In genomic region chr2:30232027-30232800, GRCh38 we compare ENCODE assay signal across 8 cellular contexts. TPM values are rescaled to one million over a fixed set of nuclear protein-coding genes. Genes with fewer than 3 reads are reported as not detected.
A peak's percentile ranks its signal among the peaks of the same experiment; 100 is the strongest.
DNase-seq lines count a peak whose midpoint lies in the region; ATAC-seq lines count a peak whose summit lies in the region.

No MANE protein-coding gene starts in this region.

- peaks cover 36 to 65% (median 59%) of the 10 kb centered on the region in 4 donors for H3K4me1 Mint-ChIP-seq in naive thymus-derived CD8-positive, alpha-beta T cell

- peaks cover 8 to 37% (median 30%) of the 10 kb centered on the region in 3 donors for H3K36me3 Mint-ChIP-seq in naive thymus-derived CD8-positive, alpha-beta T cell

- peak; percentile 35 for ATAC-seq in GM18498 (IDR thresholded peaks at IDR 0.05; ENCODE audit: unreplicated experiment)
- peak; percentile 32 for ATAC-seq in HG02678 (IDR thresholded peaks at IDR 0.05; ENCODE audit: unreplicated experiment)
- ATAC-seq in naive thymus-derived CD8-positive, alpha-beta T cell, result peak; percentile 57 to 69

- H3K36me3 ChIP-seq in esophagus (ENCODE audit: control insufficient read depth in 2 of 2, insufficient read depth in 2 of 2, low read length in 1 of 2), result no peaks in the 10 kb centered on the region
- peaks cover 28% of the 10 kb centered on the region for H3K36me3 ChIP-seq in thymus (ENCODE audit: control insufficient read depth, insufficient read depth)

- peak overlapping the region; percentile 87 to 100 (median 95) for H3K27ac Mint-ChIP-seq in naive thymus-derived CD8-positive, alpha-beta T cell

- H3K27me3 ChIP-seq in esophagus (ENCODE audit: control insufficient read depth in 1 of 2, insufficient read depth in 2 of 2, low read length in 2 of 2) (no peaks in the 10 kb centered on the region), thymus (ENCODE audit: control insufficient read depth, insufficient read depth) (no peaks in the 10 kb centered on the region)

- POLR2A ChIA-PET in naive thymus-derived CD8-positive, alpha-beta T cell (lab: Charles Lee), result interaction anchor here (0.6 to 15.8 kb wide), 33 partner anchors 11 to 1703 kb away, joined by 3 to 697 read pairs (median 6); partner anchors contain the start of genes LCLAT1 and YPEL5

- H3K9me3 Mint-ChIP-seq in naive thymus-derived CD8-positive, alpha-beta T cell, result no peaks in the 10 kb centered on the region

- peak overlapping the region; percentile 84 to 99 (median 95) for H3K4me3 Mint-ChIP-seq in naive thymus-derived CD8-positive, alpha-beta T cell

- no peaks in the 10 kb centered on the region for H3K27me3 Mint-ChIP-seq in naive thymus-derived CD8-positive, alpha-beta T cell

- peaks cover 3 to 6% of the 10 kb centered on the region in 2 donors for H3K4me1 ChIP-seq in esophagus (ENCODE audit: control insufficient read depth in 2 of 2, insufficient read depth in 2 of 2, low read length in 1 of 2)
- H3K4me1 ChIP-seq in thymus (ENCODE audit: control insufficient read depth, insufficient read depth, low read length), result peaks cover 20% of the 10 kb centered on the region

- 1% methylated on average over 53 to 67 of the region's 67 CpGs for WGBS in esophagus, 2 donors
- under 1% methylated on average over 67 of the region's 67 CpGs for whole genome bisulfite sequencing in thymus

- H3K27ac ChIP-seq in esophagus (ENCODE audit: low read depth in 2 of 2, low read length in 1 of 2) (peak overlapping the region; percentile 80 to 86), thymus (ENCODE audit: low read depth) (peak overlapping the region; percentile 100)

- H3K9me3 ChIP-seq in esophagus (ENCODE audit: control insufficient read depth in 2 of 2, insufficient read depth in 1 of 2, low read depth in 1 of 2, low read length in 1 of 2) (no peaks in the 10 kb centered on the region), thymus (ENCODE audit: control insufficient read depth) (no peaks in the 10 kb centered on the region)

- DNase-seq in NCI-H345 (lab: John Stamatoyannopoulos, UW) (peak; percentile 78), T1000 (lab: John Stamatoyannopoulos, UW) (no peak)
- peak; percentile 71 for DNase-seq in activated CD8-positive, alpha-beta memory T cell treated with anti-CD3 and anti-CD28 coated beads, Interleukin-2, amount 50 U/mL, for 1 hour (ENCODE audit: extremely low read depth)
- peak; percentile 72 to 96 (median 89) for DNase-seq in naive thymus-derived CD8-positive, alpha-beta T cell

- H3K4me3 ChIP-seq in esophagus (ENCODE audit: low read depth in 1 of 2, low read length in 2 of 2), result peak overlapping the region; percentile 49 to 64
- H3K4me3 ChIP-seq in thymus (ENCODE audit: low read length), result peak overlapping the region; percentile 72

RNA-seq across cellular contexts. Expression of gene LBH, which starts 0.9 kb away (rescaled TPM):
- polyA plus RNA-seq in esophagus (1 to 10 TPM; 3.1 to 4.5 TPM), thymus (88.9 TPM)
- total RNA-seq in naive thymus-derived CD8-positive, alpha-beta T cell, result 100 to 1,000 TPM; 537 to 573 TPM
- polyA plus RNA-seq in naive thymus-derived CD8-positive, alpha-beta T cell, result 100 to 1,000 TPM; 243 to 356 (median 307) TPM

Comparison
In these comparisons a context has a peak if more than half of its experiments do, and no peak if none do; other contexts are left out.
1. RNA of gene LBH, which starts 0.9 kb away (polyA plus RNA-seq): 243 to 356 TPM in naive thymus-derived CD8-positive, alpha-beta T cell and 88.9 TPM in thymus (single experiment); 3.1 to 4.5 TPM in esophagus; every median in the first group is over 10 times any median in the second.
2. Peak in every context shown above with its lines, with median percentiles within 50 percentile points of each other: ATAC-seq.